Comparison of ENCODE assay signal across 8 cellular contexts in genomic region chr1:248825909-248826760, GRCh38. TPM values are rescaled to one million over a fixed set of nuclear protein-coding genes. Genes with fewer than 3 reads are reported as not detected.
DNase-seq lines count a peak whose midpoint lies in the region; ATAC-seq and TF ChIP-seq lines count a peak whose summit lies in the region.

Gene SH3BP5L, minus strand, starts transcription at chr1:248825915. Its CDS starts 980 bp downstream, at chr1:248824935.

- H3K9me3 ChIP-seq in PC-3 (ENCODE audit: low read length) (no peaks in the 10 kb centered on the region), mucosa of stomach (ENCODE audit: control insufficient read depth, low read length) (no peaks in the 10 kb centered on the region)

- no peaks in the 10 kb centered on the region for H3K9me2 ChIP-seq in PC-3 (replicated peaks; ENCODE audit: low read length)

- BruUV-seq in PC-3 (replicated peaks; lab: Mats Ljungman, UMichigan) = TSS peak; percentile 62

- peak; percentile 99 for TF ChIP-seq CTCF in PC-3 (conservative IDR thresholded peaks at IDR 0.05; ENCODE audit: low read depth, low read length)
- peak; percentile 77 for TF ChIP-seq CTCF in epithelial cell of proximal tubule (conservative IDR thresholded peaks at IDR 0.05; ENCODE audit: low read depth, low read length)

- peak within 1 kb of the TSS; percentile 85 for H3K27ac ChIP-seq in PC-3 (ENCODE audit: low read length)

- intact Hi-C loops in PC-3 (cut with micrococcal nuclease) = loop anchor here (1.0 kb wide), 4 partner anchors 12 to 80 kb away; partner anchors contain the start of genes PGBD2 and ZNF672

- POLR2A ChIA-PET in PC-3 (lab: Charles Lee; ENCODE audit: unreplicated experiment) = interaction anchor here (0.6 to 2.4 kb wide), 4 partner anchors 12 to 1616 kb away, joined by 3 to 53 read pairs (median 10); partner anchors contain the start of gene ZNF672

- H3K27me3 ChIP-seq in PC-3 (ENCODE audit: low read length) (no peaks in the 10 kb centered on the region), mucosa of stomach (ENCODE audit: control insufficient read depth, insufficient read depth, low read length) (no peaks in the 10 kb centered on the region)

- DNase-seq in DMS53 (lab: John Stamatoyannopoulos, UW) (peak; percentile 97), PC-3 (peak; percentile 99), activated T-cell treated with anti-CD3 and anti-CD28 coated beads for 48 hours (ENCODE audit: low read depth) (peak; percentile 86), epithelial cell of proximal tubule (ENCODE audit: low read depth) (peak; percentile 85)
- DNase-seq in Jurkat, Clone E6-1 (ENCODE audit: low read depth, low spot score) = peak; percentile 96
- peak; percentile 73 to 76 for DNase-seq in stimulated activated CD8-positive, alpha-beta memory T cell treated with anti-CD3 and anti-CD28 coated beads, Interleukin-7, amount 100 ng/mL, for 1 hour (ENCODE audit: low read depth in 2 of 2)

- H3K4me2 ChIP-seq in PC-3 (ENCODE audit: low read length) = peak within 1 kb of the TSS; percentile 88

- CTCF ChIA-PET in PC-3 (lab: Charles Lee) = interaction anchor here (0.5 to 1.8 kb wide), 4 partner anchors 12 to 100 kb away, joined by 5 to 12 read pairs (median 10); partner anchors contain the start of gene ZNF672

- ATAC-seq in GM21619 (IDR thresholded peaks at IDR 0.05; ENCODE audit: unreplicated experiment) = peak; percentile 89
- ATAC-seq in PC-3 = peak; percentile 71

- no peaks in the 10 kb centered on the region for H4K20me1 ChIP-seq in PC-3 (ENCODE audit: low read length)

- H3K36me3 ChIP-seq in PC-3 (ENCODE audit: low read depth, low read length) (peaks cover 10% of the 10 kb centered on the region), mucosa of stomach (ENCODE audit: control insufficient read depth, insufficient read depth, low read length) (no peaks in the 10 kb centered on the region)

- peak within 1 kb of the TSS; percentile 95 for H2AFZ ChIP-seq in PC-3 (ENCODE audit: low read length)

- H3K9ac ChIP-seq in PC-3 (ENCODE audit: low read length) (peak within 1 kb of the TSS; percentile 80), mucosa of stomach (ENCODE audit: low read length) (peak within 1 kb of the TSS; percentile 94)

- H3K79me2 ChIP-seq in PC-3 (ENCODE audit: low read length) = peaks cover 43% of the 10 kb centered on the region

- H3F3A ChIP-seq in PC-3 (ENCODE audit: low read length, unreplicated experiment) = peaks cover 5% of the 10 kb centered on the region

- peaks cover 56% of the 10 kb centered on the region for H3K4me1 ChIP-seq in PC-3 (ENCODE audit: insufficient read depth, low read length)
- H3K4me1 ChIP-seq in mucosa of stomach (ENCODE audit: control insufficient read depth, insufficient read depth, low read length) = peaks cover 36% of the 10 kb centered on the region

- peak within 1 kb of the TSS; percentile 87 for H3K4me3 ChIP-seq in Jurkat, Clone E6-1 (ENCODE audit: low read length)
- H3K4me3 ChIP-seq in PC-3 (ENCODE audit: low read length) (peak within 1 kb of the TSS; percentile 73), epithelial cell of proximal tubule (ENCODE audit: low read depth, low read length) (peak within 1 kb of the TSS; percentile 88), mucosa of stomach (ENCODE audit: low read length) (peak within 1 kb of the TSS; percentile 99)

RNA-seq across cellular contexts. Expression of gene SH3BP5L, which starts in this region (rescaled TPM):
- polyA plus RNA-seq in Jurkat, Clone E6-1 (2012; ENCODE audit: insufficient read depth, insufficient read length) = 21.1 TPM
- total RNA-seq in PC-3 (2014; rRNA removed) = 63.5 and 70.6 TPM in 2 replicates
- 23.5 and 25.6 TPM in 2 replicates for total RNA-seq in epithelial cell of proximal tubule

Comparison
In these comparisons a context has a peak if more than half of its experiments do, and no peak if none do; other contexts are left out.
1. Peak in every context shown above with its lines: DNase-seq, ATAC-seq, H3K4me3 ChIP-seq and H3K27ac ChIP-seq.